In genomic region chr3:140954576-140954975, GRCh38 we compare ENCODE assay signal across 1 cellular context.
TF ChIP-seq lines count a peak whose summit lies in the region.

No MANE protein-coding gene starts in this region.

TF ChIP-seq in HEK293, 187 proteins besides CTCF, POLR2A, EP300 and RAD21 (continued from another document):
- TF ChIP-seq ZNF518A (tag by site-specific recombination; conservative IDR thresholded peaks at IDR 0.05; ENCODE audit: low read depth) (no peak), ZBTB44 (tag by site-specific recombination; IDR thresholded peaks at IDR 0.05) (0 out of 2 replicates have a peak, but pooled peaks have one; percentile 16), OSR2 (tag by site-specific recombination; IDR thresholded peaks at IDR 0.05) (peak; percentile 36; the same call in 1 of the 2 replicates), ZNF776 (tag by site-specific recombination; IDR thresholded peaks at IDR 0.05; ENCODE audit: borderline replicate concordance) (no peak), GFI1B (tag by site-specific recombination; IDR thresholded peaks at IDR 0.05) (0 out of 2 replicates have a peak, but pooled peaks have one; percentile 49), ZNF292 (tag by site-specific recombination; IDR thresholded peaks at IDR 0.05; ENCODE audit: borderline replicate concordance, low read depth) (no peak), WT1 (tag by site-specific recombination; IDR thresholded peaks at IDR 0.05) (peak; percentile 29; the same call in 1 of the 2 replicates), FEZF1 (tag by site-specific recombination; IDR thresholded peaks at IDR 0.05) (peak; percentile 32; the same call in 1 of the 2 replicates)
